ENCODE assay signal across 29 cellular contexts in the genomic region with DNA sequence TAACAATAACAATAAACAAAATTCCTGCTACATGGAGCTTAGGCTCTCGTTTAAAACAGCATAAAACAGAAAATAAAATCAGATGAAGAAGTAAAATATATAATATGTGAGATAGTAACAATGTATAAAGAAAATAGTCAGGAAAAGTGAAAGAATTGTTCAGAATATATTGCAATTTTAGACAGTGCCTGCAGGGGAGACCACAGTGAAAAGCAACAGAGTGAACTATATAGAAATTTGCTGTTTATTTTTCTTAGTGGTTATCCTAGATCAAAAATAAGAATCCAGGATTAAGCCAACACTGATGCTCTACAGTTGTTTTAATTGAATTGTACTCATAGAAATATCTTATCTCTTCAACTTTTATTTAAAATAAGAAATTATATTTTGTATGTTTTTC.
DNase-seq lines count a peak whose midpoint lies in the region; ATAC-seq and TF ChIP-seq lines count a peak whose summit lies in the region.
"Had no signal": no experiment of that assay in that cellular context is flagged by ENCODE, and none has a peak within 500 bp of the region (broad histone marks: within the 10 kb centered on the region; RNA-seq: fewer than 3 reads in every experiment).

No MANE protein-coding gene starts in this region.

- H3K27ac Mint-ChIP-seq in chondrocyte (ENCODE audit: unreplicated experiment), result no peak overlapping the region
- H3K27ac Mint-ChIP-seq: activated CD4-positive, alpha-beta T cell treated with anti-CD3 and anti-CD28 coated beads, Interleukin-2, amount 10 ng/mL, durations not matched to agents 24 days and 14 days; CD14-positive monocyte; nephron progenitor cell; stimulated activated memory B cell treated with anti-CD40 and anti-IgM and Interleukin-4, amounts not matched to agents 10 μg/mL and 1 μg/mL and 100 μg/mL, for 72 hours had no signal

- H3K4me3 ChIP-seq in PC-3 (ENCODE audit: low read length) (no peak overlapping the region), smooth muscle cell (no peak overlapping the region)
- H3K4me3 ChIP-seq: GM23248, lower lobe of right lung, mucosa of descending colon, right lobe of liver, upper lobe of right lung had no signal

- 65% methylated on average over 1 of the region's 1 CpG for WGBS in smooth muscle cell (ENCODE audit: low lambda C conversion rate)

- H3K4me2 ChIP-seq in PC-3 (ENCODE audit: low read length) (no peak overlapping the region), smooth muscle cell (no peak overlapping the region)

- H3K36me3 ChIP-seq in PC-3 (ENCODE audit: low read depth, low read length) (no peaks in the 10 kb centered on the region), smooth muscle cell (ENCODE audit: low read depth) (no peaks in the 10 kb centered on the region)
- H3K36me3 ChIP-seq: lower lobe of right lung, right lobe of liver, upper lobe of right lung, WERI-Rb-1 had no signal

- H3K27me3 ChIP-seq in PC-3 (ENCODE audit: low read length), result no peaks in the 10 kb centered on the region
- H3K27me3 ChIP-seq in smooth muscle cell (ENCODE audit: low read depth), result no peaks in the 10 kb centered on the region
- H3K27me3 ChIP-seq: right lobe of liver, upper lobe of right lung had no signal

- ATAC-seq in PC-3 (no peak), HG02610 (IDR thresholded peaks at IDR 0.05; ENCODE audit: unreplicated experiment) (no peak)
- ATAC-seq: activated T-cell treated with anti-CD3 and anti-CD28 coated beads, Interleukin-2, amount 50 U/mL, for 4 hours; esophagus mucosa; lower lobe of right lung; mucosa of descending colon; right lobe of liver; Right ventricle myocardium inferior; stimulated activated memory B cell treated with anti-CD40 and anti-IgM and Interleukin-4, amounts not matched to agents 10 μg/mL and 1 μg/mL and 100 μg/mL, for 72 hours; upper lobe of right lung had no signal

- no peaks in the 10 kb centered on the region for H3K9me2 ChIP-seq in PC-3 (replicated peaks; ENCODE audit: low read length)

- BruUV-seq in PC-3 (replicated peaks; lab: Mats Ljungman, UMichigan), result no TSS peak

- intact Hi-C loops in PC-3 (cut with micrococcal nuclease), result no loop called here

- no peak overlapping the region for H3K4me3 Mint-ChIP-seq in chondrocyte (ENCODE audit: unreplicated experiment)
- H3K4me3 Mint-ChIP-seq: activated CD4-positive, alpha-beta T cell treated with anti-CD3 and anti-CD28 coated beads, Interleukin-2, amount 10 ng/mL, durations not matched to agents 24 days and 14 days; activated T-cell treated with anti-CD3 and anti-CD28 coated beads, Interleukin-2, amount 50 U/mL, for 4 hours; CD14-positive monocyte; nephron progenitor cell; stimulated activated memory B cell treated with anti-CD40 and anti-IgM and Interleukin-4, amounts not matched to agents 10 μg/mL and 1 μg/mL and 100 μg/mL, for 72 hours had no signal

- no peak overlapping the region for H2AFZ ChIP-seq in PC-3 (ENCODE audit: low read length)
- no peak overlapping the region for H2AFZ ChIP-seq in smooth muscle cell (ENCODE audit: low read depth)
- H2AFZ ChIP-seq: GM23248 had no signal

- H3K27me3 Mint-ChIP-seq in chondrocyte (ENCODE audit: low read depth), result peaks cover 7% of the 10 kb centered on the region
- H3K27me3 Mint-ChIP-seq: activated CD4-positive, alpha-beta T cell treated with anti-CD3 and anti-CD28 coated beads, Interleukin-2, amount 10 ng/mL, durations not matched to agents 24 days and 14 days; stimulated activated memory B cell treated with anti-CD40 and anti-IgM and Interleukin-4, amounts not matched to agents 10 μg/mL and 1 μg/mL and 100 μg/mL, for 72 hours had no signal

- TF ChIP-seq CTCF in GM12873 (IDR thresholded peaks at IDR 0.05; ENCODE audit: insufficient read depth, low read depth, low read length, missing control alignments) (peak; percentile 20), PC-3 (conservative IDR thresholded peaks at IDR 0.05; ENCODE audit: low read depth, low read length) (0 out of 2 replicates have a peak, but pooled peaks have one; percentile 24), chondrocyte (IDR thresholded peaks at IDR 0.05) (peak; percentile 58), smooth muscle cell (IDR thresholded peaks at IDR 0.05; ENCODE audit: borderline replicate concordance, insufficient read depth, poor library complexity, severe bottlenecking) (peak; percentile 5)

- POLR2A ChIA-PET in PC-3 (lab: Charles Lee; ENCODE audit: unreplicated experiment), result no interaction called here

- H3K27ac ChIP-seq in PC-3 (ENCODE audit: low read length), result no peak overlapping the region
- no peak overlapping the region for H3K27ac ChIP-seq in smooth muscle cell (ENCODE audit: low read depth)
- H3K27ac ChIP-seq: GM23248, lower lobe of right lung, right lobe of liver, upper lobe of right lung, WERI-Rb-1 had no signal

- H3F3A ChIP-seq in PC-3 (ENCODE audit: low read length, unreplicated experiment) (no peaks in the 10 kb centered on the region), smooth muscle cell (ENCODE audit: low read depth) (no peaks in the 10 kb centered on the region)

- H3K9ac ChIP-seq in PC-3 (ENCODE audit: low read length), result no peak overlapping the region
- H3K9ac ChIP-seq in smooth muscle cell (ENCODE audit: low read depth), result no peak overlapping the region
- H3K9ac ChIP-seq: GM23248 had no signal

- no peaks in the 10 kb centered on the region for H3K4me1 ChIP-seq in PC-3 (ENCODE audit: insufficient read depth, low read length)
- H3K4me1 ChIP-seq in smooth muscle cell (ENCODE audit: low read depth), result no peaks in the 10 kb centered on the region
- H3K4me1 ChIP-seq: lower lobe of right lung, right lobe of liver, upper lobe of right lung had no signal

- no peaks in the 10 kb centered on the region for H3K9me3 ChIP-seq in PC-3 (ENCODE audit: low read length)
- H3K9me3 ChIP-seq in smooth muscle cell (replicated peaks; ENCODE audit: low read depth), result no peaks in the 10 kb centered on the region
- H3K9me3 ChIP-seq: lower lobe of right lung, mucosa of descending colon, right lobe of liver, upper lobe of right lung had no signal

- no peaks in the 10 kb centered on the region for H4K20me1 ChIP-seq in PC-3 (ENCODE audit: low read length)
- H4K20me1 ChIP-seq in smooth muscle cell (ENCODE audit: low read depth), result no peaks in the 10 kb centered on the region

- H3K9me3 Mint-ChIP-seq in chondrocyte (ENCODE audit: low read depth), result no peaks in the 10 kb centered on the region
- H3K9me3 Mint-ChIP-seq: activated CD4-positive, alpha-beta T cell treated with anti-CD3 and anti-CD28 coated beads, Interleukin-2, amount 10 ng/mL, durations not matched to agents 24 days and 14 days; activated T-cell treated with anti-CD3 and anti-CD28 coated beads, Interleukin-2, amount 50 U/mL, for 4 hours; nephron progenitor cell; stimulated activated memory B cell treated with anti-CD40 and anti-IgM and Interleukin-4, amounts not matched to agents 10 μg/mL and 1 μg/mL and 100 μg/mL, for 72 hours had no signal

- DNase-seq in PC-3 (no peak), chondrocyte (ENCODE audit: low spot score) (no peak), smooth muscle cell (lab: John Stamatoyannopoulos, UW; ENCODE audit: unreplicated experiment) (no peak), NCI-H748 treated with DMSO at 0.1 percent for 48 hours (lab: John Stamatoyannopoulos, UW) (no peak), mucosa of gallbladder (ENCODE audit: low spot score) (no peak)
- DNase-seq: activated CD4-positive, alpha-beta T cell treated with anti-CD3 and anti-CD28 coated beads, Interleukin-2, amount 10 ng/mL, durations not matched to agents 24 days and 14 days; activated naive CD4-positive, alpha-beta T cell; activated T-cell treated with anti-CD3 and anti-CD28 coated beads, Interleukin-2, amount 50 U/mL, for 4 hours; effector memory CD4-positive, alpha-beta T cell; foreskin melanocyte; GM23248; IMR-90; lower lobe of right lung; mucosa of descending colon; NCI-H1105; NCI-H2029 treated with DMSO at 0.1 percent for 48 hours; NCI-H345; nephron progenitor cell; right lobe of liver; stimulated activated CD4-positive, alpha-beta T cell treated with anti-CD3 and anti-CD28 coated beads, Interleukin-4, amount 100 ng/mL, for 24 hours; T-helper 9 cell; upper lobe of right lung; WERI-Rb-1 had no signal

- H3K79me2 ChIP-seq in PC-3 (ENCODE audit: low read length) (no peaks in the 10 kb centered on the region), smooth muscle cell (ENCODE audit: low read depth) (no peaks in the 10 kb centered on the region)

- peaks cover 7% of the 10 kb centered on the region for H3K4me1 Mint-ChIP-seq in chondrocyte (ENCODE audit: low read depth)
- H3K4me1 Mint-ChIP-seq: activated CD4-positive, alpha-beta T cell treated with anti-CD3 and anti-CD28 coated beads, Interleukin-2, amount 10 ng/mL, durations not matched to agents 24 days and 14 days; CD14-positive monocyte; nephron progenitor cell had no signal

- H3K36me3 Mint-ChIP-seq in chondrocyte (ENCODE audit: low read depth), result no peaks in the 10 kb centered on the region
- H3K36me3 Mint-ChIP-seq: CD14-positive monocyte; stimulated activated memory B cell treated with anti-CD40 and anti-IgM and Interleukin-4, amounts not matched to agents 10 μg/mL and 1 μg/mL and 100 μg/mL, for 72 hours had no signal

- CTCF ChIA-PET in PC-3 (lab: Charles Lee), result no interaction called here

Comparison
In these comparisons a context has a peak if more than half of its experiments do, and no peak if none do; other contexts are left out.
1. CTCF ChIP-seq: peak in every context shown above with its lines; median percentile 58 in chondrocyte; 24 in PC-3; 20 in GM12873; 5 in smooth muscle cell.